34 cellular contexts compared by ENCODE assay signal in genomic region chr1:227770812-227771211, GRCh38. TPM values are rescaled to one million over a fixed set of nuclear protein-coding genes. Genes with fewer than 3 reads are reported as not detected.
"Had no signal": no experiment of that assay in that cellular context is flagged by ENCODE, and none has a peak within 500 bp of the region (broad histone marks: within the 10 kb centered on the region; RNA-seq: fewer than 3 reads in every experiment).

No MANE protein-coding gene starts in this region.

- H3K4me1 ChIP-seq: colonic mucosa, gastrocnemius medialis had no signal

- H3K27ac ChIP-seq: colonic mucosa, epithelial cell of prostate, esophagus squamous epithelium, gastrocnemius medialis, heart right ventricle, left ventricle myocardium inferior, lower lobe of right lung had no signal

- H3K9me3 ChIP-seq: colonic mucosa, esophagus squamous epithelium, gastrocnemius medialis, heart right ventricle, left ventricle myocardium inferior, lower lobe of right lung, mucosa of descending colon had no signal

- ATAC-seq: effector memory CD8-positive, alpha-beta T cell; esophagus mucosa; gastrocnemius medialis; heart right ventricle; left colon; left lobe of liver; lower lobe of right lung; mucosa of descending colon had no signal

- H3K27me3 Mint-ChIP-seq: dendritic cell treated with granulocyte-macrophage colony-stimulating factor and Interleukin-4, amounts not matched to agents 40 ng/mL and 50 ng/mL, for 4 days; effector memory CD8-positive, alpha-beta T cell; naive B cell had no signal

- H3K27me3 ChIP-seq: colonic mucosa, gastrocnemius medialis, heart right ventricle had no signal

- H3K9me3 Mint-ChIP-seq: dendritic cell treated with granulocyte-macrophage colony-stimulating factor and Interleukin-4, amounts not matched to agents 40 ng/mL and 50 ng/mL, for 4 days; effector memory CD8-positive, alpha-beta T cell; endodermal cell; mesothelial cell of epicardium; naive B cell had no signal

- H3K27ac Mint-ChIP-seq: dendritic cell treated with granulocyte-macrophage colony-stimulating factor and Interleukin-4, amounts not matched to agents 40 ng/mL and 50 ng/mL, for 4 days; effector memory CD8-positive, alpha-beta T cell; endodermal cell; mesothelial cell of epicardium had no signal

- H3K36me3 ChIP-seq: colonic mucosa had no signal

- H3K4me1 Mint-ChIP-seq: endodermal cell, mesothelial cell of epicardium had no signal

- H3K4me3 ChIP-seq: colonic mucosa, esophagus squamous epithelium, gastrocnemius medialis, heart right ventricle, left ventricle myocardium inferior, lower lobe of right lung, mucosa of descending colon had no signal

- DNase-seq: colonic mucosa; cortex of kidney; effector CD8-positive, alpha-beta T cell; effector memory CD8-positive, alpha-beta T cell; endodermal cell; erythroblast; esophagus squamous epithelium; foreskin fibroblast; foreskin melanocyte; gastrocnemius medialis; glutamatergic neuron; heart right ventricle; hippocampal formation; kidney glomerular epithelial cell; left colon; left ventricle myocardium inferior; lower lobe of right lung; mesenchymal stem cell; naive B cell had no signal

- H3K4me3 Mint-ChIP-seq: dendritic cell treated with granulocyte-macrophage colony-stimulating factor and Interleukin-4, amounts not matched to agents 40 ng/mL and 50 ng/mL, for 4 days; effector memory CD8-positive, alpha-beta T cell; endodermal cell; mesothelial cell of epicardium; naive B cell had no signal

- FAIRE-seq: endometrium, islet of Langerhans, keratinocyte had no signal

RNA-seq across cellular contexts. Expression of gene PRSS38, which starts 44.7 kb away (rescaled TPM):
- total RNA-seq: colonic mucosa, dermis microvascular lymphatic vessel endothelial cell, endodermal cell, esophagus mucosa, esophagus squamous epithelium, gastrocnemius medialis, glomerular endothelial cell, heart right ventricle, left colon, left lobe of liver, left ventricle myocardium inferior, liver, lower lobe of right lung, lung microvascular endothelial cell, mesenteric fat pad, mesothelial cell of epicardium, mucosa of descending colon, myocyte had no signal
- polyA plus RNA-seq: heart right ventricle, keratinocyte, liver had no signal
